8 cellular contexts compared by ENCODE assay signal in genomic region chr5:53479045-53479655, GRCh38. TPM values are rescaled to one million over a fixed set of nuclear protein-coding genes. Genes with fewer than 3 reads are reported as not detected.
DNase-seq lines count a peak whose midpoint lies in the region; ATAC-seq, FAIRE-seq and TF ChIP-seq lines count a peak whose summit lies in the region.

No MANE protein-coding gene starts in this region.

- peak overlapping the region; percentile 88 for H3K27ac Mint-ChIP-seq in progenitor cell of endocrine pancreas

- DNase-seq in GM12864 (ENCODE audit: low read depth) (no peak), progenitor cell of endocrine pancreas (ENCODE audit: low spot score, unreplicated experiment) (no peak), kidney tubule cell (ENCODE audit: low spot score) (no peak), LoVo (ENCODE audit: low spot score) (no peak), D721Med (ENCODE audit: insufficient read length, low spot score) (no peak)

- peak overlapping the region; percentile 65 for H3K4me2 ChIP-seq in OCI-LY1 (ENCODE audit: low read length)

- H3K4me1 ChIP-seq in OCI-LY1 (ENCODE audit: insufficient read depth, low read length, severe bottlenecking) (peaks cover 24% of the 10 kb centered on the region), esophagus (ENCODE audit: control insufficient read depth in 2 of 2, insufficient read depth in 2 of 2, low read length in 1 of 2) (peaks cover 4 to 5% of the 10 kb centered on the region in 2 donors)

- no peaks in the 10 kb centered on the region for H3K27me3 ChIP-seq in OCI-LY1 (ENCODE audit: insufficient read depth, low read length)
- peaks cover 0 to 5% of the 10 kb centered on the region in 2 donors for H3K27me3 ChIP-seq in esophagus (ENCODE audit: control insufficient read depth in 1 of 2, insufficient read depth in 2 of 2, low read length in 2 of 2)

- no peak for ATAC-seq in HG02981 (IDR thresholded peaks at IDR 0.05; ENCODE audit: unreplicated experiment)

- H3K9me3 ChIP-seq in OCI-LY1 (ENCODE audit: low read length) (no peaks in the 10 kb centered on the region), esophagus (ENCODE audit: control insufficient read depth in 2 of 2, insufficient read depth in 1 of 2, low read depth in 1 of 2, low read length in 1 of 2) (no peaks in the 10 kb centered on the region)

- H3K36me3 ChIP-seq in OCI-LY1 (ENCODE audit: insufficient read depth, low read length) (no peaks in the 10 kb centered on the region), esophagus (ENCODE audit: control insufficient read depth in 2 of 2, insufficient read depth in 2 of 2, low read length in 1 of 2) (no peaks in the 10 kb centered on the region)

- H3F3A ChIP-seq in OCI-LY1 (ENCODE audit: insufficient read depth, low read length) = no peaks in the 10 kb centered on the region

- no peak for TF ChIP-seq CTCF in GM12864 (IDR thresholded peaks at IDR 0.05; ENCODE audit: low read depth, low read length, missing control alignments)
- no peak for TF ChIP-seq CTCF in OCI-LY1 (IDR thresholded peaks at IDR 0.05; ENCODE audit: low read length)
- no peak for TF ChIP-seq CTCF in progenitor cell of endocrine pancreas (IDR thresholded peaks at IDR 0.05; ENCODE audit: unreplicated experiment)
- no peak for TF ChIP-seq CTCF in D721Med (IDR thresholded peaks at IDR 0.05; ENCODE audit: insufficient read depth, missing control alignments)

- H3K4me1 Mint-ChIP-seq in progenitor cell of endocrine pancreas (ENCODE audit: low read depth) = peaks cover 32% of the 10 kb centered on the region

- no peaks in the 10 kb centered on the region for H3K36me3 Mint-ChIP-seq in progenitor cell of endocrine pancreas (ENCODE audit: insufficient read depth)

- no peaks in the 10 kb centered on the region for H3K79me2 ChIP-seq in OCI-LY1 (ENCODE audit: insufficient read depth, low read length)

- H2AFZ ChIP-seq in OCI-LY1 (ENCODE audit: low read length) = no peak overlapping the region

- WGBS in esophagus, 2 donors = 1% methylated on average over 17 of the region's 17 CpGs

- peak overlapping the region; percentile 85 for H3K4me3 Mint-ChIP-seq in progenitor cell of endocrine pancreas (ENCODE audit: low read depth)

- H3K4me3 ChIP-seq in GM12864 (ENCODE audit: low read depth, low read length) (peak overlapping the region; percentile 48), OCI-LY1 (ENCODE audit: low read depth, low read length, poor library complexity, severe bottlenecking) (peak overlapping the region; percentile 45), esophagus (ENCODE audit: low read depth in 1 of 2, low read length in 2 of 2) (peak overlapping the region; percentile 57)

- no peak for FAIRE-seq in D721Med (lab: Jason Lieb, UNC)

- no peak overlapping the region for H3K9ac ChIP-seq in OCI-LY1 (ENCODE audit: low read length)

- no peaks in the 10 kb centered on the region for H3K9me3 Mint-ChIP-seq in progenitor cell of endocrine pancreas (ENCODE audit: low read depth)

- H3K27ac ChIP-seq in OCI-LY1 (ENCODE audit: low read depth, low read length, poor library complexity, severe bottlenecking) (no peak overlapping the region), esophagus (ENCODE audit: low read depth in 2 of 2, low read length in 1 of 2) (peak overlapping the region; percentile 67 to 82)

- no peaks in the 10 kb centered on the region for H3K9me2 ChIP-seq in OCI-LY1 (ENCODE audit: low read depth, low read length)

- H4K20me1 ChIP-seq in OCI-LY1 (ENCODE audit: insufficient read depth, low read length) = no peaks in the 10 kb centered on the region

- peaks cover 31% of the 10 kb centered on the region for H3K27me3 Mint-ChIP-seq in progenitor cell of endocrine pancreas

RNA-seq across cellular contexts. Expression of gene FST, which starts 1.3 kb away (rescaled TPM):
- polyA plus RNA-seq in esophagus = 1 to 10 TPM; 3.0 to 4.6 TPM
- 1.7 and 2.3 TPM in 2 replicates for total RNA-seq in progenitor cell of endocrine pancreas
